In the genomic region with DNA sequence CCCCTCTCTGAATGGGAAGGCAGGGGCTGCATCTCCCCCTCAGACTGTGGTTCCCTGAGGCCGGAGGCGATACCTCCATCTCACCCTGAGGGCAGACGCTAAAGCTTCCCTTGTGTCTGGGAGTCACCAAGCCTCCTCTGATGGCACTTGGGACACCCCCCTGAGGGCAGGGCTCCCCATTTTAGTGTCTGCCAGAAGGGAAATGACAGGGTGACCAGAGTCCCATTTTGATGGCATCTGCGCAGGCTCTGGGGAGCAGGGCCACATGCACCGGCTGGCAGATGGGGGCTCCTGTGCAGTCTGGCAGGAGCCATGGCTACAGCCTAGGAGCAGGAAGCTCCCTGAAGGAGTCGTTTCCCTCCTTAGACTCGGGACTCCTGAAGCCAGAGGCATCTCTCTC, we compare ENCODE assay signal across 1 cellular context.
TF ChIP-seq lines count a peak whose summit lies in the region.

No MANE protein-coding gene starts in this region.

TF ChIP-seq in endothelial cell of umbilical vein, 7 proteins besides CTCF, POLR2A, EP300 and RAD21:
- TF ChIP-seq JUN (IDR thresholded peaks at IDR 0.05; ENCODE audit: borderline replicate concordance, insufficient read depth, insufficient read length, low read depth) (no peak), FOS (IDR thresholded peaks at IDR 0.05; ENCODE audit: borderline replicate concordance, insufficient read depth, low read length) (no peak), POLR2AphosphoS5 (IDR thresholded peaks at IDR 0.05; ENCODE audit: insufficient read depth, low read depth, low read length) (no peak), GATA2 (IDR thresholded peaks at IDR 0.05; ENCODE audit: insufficient read depth, insufficient read length, low read depth, low read length) (no peak), EZH2 (IDR thresholded peaks at IDR 0.05; ENCODE audit: borderline replicate concordance, low read depth, low read length, severe bottlenecking) (no peak)
- TF ChIP-seq, protein P1, sequence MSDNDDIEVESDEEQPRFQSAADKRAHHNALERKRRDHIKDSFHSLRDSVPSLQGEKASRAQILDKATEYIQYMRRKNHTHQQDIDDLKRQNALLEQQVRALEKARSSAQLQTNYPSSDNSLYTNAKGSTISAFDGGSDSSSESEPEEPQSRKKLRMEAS (IDR thresholded peaks at IDR 0.05; ENCODE audit: insufficient read depth, insufficient read length) = no peak
